27 cellular contexts compared by ENCODE assay signal in the genomic region with DNA sequence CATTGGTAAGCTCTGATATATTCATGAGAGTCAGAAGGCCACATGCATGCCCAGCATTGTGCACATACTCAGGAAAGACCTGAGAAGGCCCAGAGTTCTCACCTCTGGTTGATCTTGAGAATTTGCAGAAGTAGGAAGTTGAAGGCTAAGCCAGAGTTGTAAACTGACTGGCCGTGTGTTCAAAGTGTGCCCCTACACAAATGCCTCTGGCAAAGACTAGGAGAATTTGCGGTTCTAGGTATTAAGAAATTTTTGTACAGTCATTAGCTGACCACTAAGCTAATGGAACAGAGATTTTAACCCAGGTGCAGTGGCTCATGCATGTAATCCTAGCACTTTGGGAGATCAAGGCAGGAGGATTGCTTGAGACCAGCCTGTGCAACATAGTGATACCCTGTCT. TPM values are rescaled to one million over a fixed set of nuclear protein-coding genes. Genes with fewer than 3 reads are reported as not detected.
A peak's percentile ranks its signal among the peaks of the same experiment; 100 is the strongest.
DNase-seq lines count a peak whose midpoint lies in the region; FAIRE-seq and TF ChIP-seq lines count a peak whose summit lies in the region.
"Had no signal": no experiment of that assay in that cellular context is flagged by ENCODE, and none has a peak within 500 bp of the region (broad histone marks: within the 10 kb centered on the region; RNA-seq: fewer than 3 reads in every experiment).

No MANE protein-coding gene starts in this region.

- no peaks in the 10 kb centered on the region for H3K36me3 ChIP-seq in prostate gland
- H3K36me3 ChIP-seq: left ventricle myocardium inferior, vagina had no signal

- no peaks in the 10 kb centered on the region for H3K4me1 ChIP-seq in prostate gland (replicated peaks)

- H3K27me3 ChIP-seq in prostate gland (replicated peaks; ENCODE audit: insufficient read depth): no peaks in the 10 kb centered on the region
- H3K27me3 ChIP-seq: vagina had no signal

- no peak overlapping the region for H3K27ac ChIP-seq in prostate gland
- H3K27ac ChIP-seq: C4-2B, left ventricle myocardium inferior, vagina had no signal

- no peak for TF ChIP-seq POLR2A in GM12891 (IDR thresholded peaks at IDR 0.05; ENCODE audit: low read depth, low read length)
- no peak for TF ChIP-seq POLR2A in lower leg skin (IDR thresholded peaks at IDR 0.05)
- TF ChIP-seq POLR2A in prostate gland (IDR thresholded peaks at IDR 0.05): no peak

- no peaks in the 10 kb centered on the region for H3K9me3 ChIP-seq in prostate gland
- H3K9me3 ChIP-seq: left ventricle myocardium inferior, vagina had no signal

- no peak for TF ChIP-seq CTCF in AG10803 (conservative IDR thresholded peaks at IDR 0.05; ENCODE audit: low read length)
- no peak for TF ChIP-seq CTCF in lower leg skin (IDR thresholded peaks at IDR 0.05)
- no peak for TF ChIP-seq CTCF in prostate gland (IDR thresholded peaks at IDR 0.05)

- H3K4me3 ChIP-seq in AG10803 (ENCODE audit: low read length): no peak overlapping the region
- H3K4me3 ChIP-seq in lower leg skin (ENCODE audit: low read depth, poor library complexity, severe bottlenecking): no peak overlapping the region
- H3K4me3 ChIP-seq in prostate gland: no peak overlapping the region
- H3K4me3 ChIP-seq: left ventricle myocardium inferior, vagina had no signal

- DNase-seq in AG10803 (ENCODE audit: low read depth): peak; percentile 5
- no peak for DNase-seq in GM12891 (ENCODE audit: insufficient read length, low spot score)
- peak; percentile 33 for DNase-seq in NOMO-1 treated with dmso at 0.1 percent for 144 hours (lab: John Stamatoyannopoulos, UW; ENCODE audit: unreplicated experiment)
- DNase-seq in iris pigment epithelial cell (ENCODE audit: low read depth): peak; percentile 8
- no peak for DNase-seq in lower leg skin (ENCODE audit: low spot score in 2 of 2)
- no peak for DNase-seq in epidermal melanocyte (ENCODE audit: insufficient read length, low spot score)
- no peak for DNase-seq in prostate gland (ENCODE audit: low spot score)
- no peak for DNase-seq in middle frontal gyrus (ENCODE audit: extremely low spot score, low spot score)
- DNase-seq: ACHN; activated CD8-positive, alpha-beta memory T cell treated with anti-CD3 and anti-CD28 coated beads, Interleukin-2, amount 50 U/mL, for 48 hours; activated gamma-delta T cell treated with Interleukin-2 at 50 U/mL for 16 hours; DMS 273 treated with DMSO at 0.1 percent for 48 hours; GDM1; KG1; left ventricle myocardium inferior; NCI-H1105 treated with DMSO at 0.1 percent for 48 hours; NCI-H2107; NCI-H510A treated with DMSO at 0.1 percent for 48 hours; nucleus accumbens; right cardiac atrium; Right ventricle myocardium superior; T-helper 1 cell had no signal

- 67 to 72% methylated on average over 2 of the region's 2 CpGs for WGBS in lower leg skin, 2 donors
- WGBS in prostate gland: 78% methylated on average over 2 of the region's 2 CpGs

- FAIRE-seq in GM12891 (lab: Jason Lieb, UNC): no peak
- FAIRE-seq: bronchial epithelial cell, endometrium, H54 had no signal

- intact Hi-C loops in lower leg skin (cut with DNase I; ENCODE audit: low total_unique reads) (no loop called here), prostate gland (cut with DNase I) (no loop called here)

TF ChIP-seq in GM12891, 5 proteins besides CTCF, POLR2A, EP300 and RAD21:
- TF ChIP-seq SPI1 (IDR thresholded peaks at IDR 0.05; ENCODE audit: low read depth, low read length): peak; percentile 43; the same call in 1 of the 2 replicates
- no peak for TF ChIP-seq PAX5 (IDR thresholded peaks at IDR 0.05; ENCODE audit: insufficient read depth, low read length, severe bottlenecking)

RNA-seq across cellular contexts. Expression of gene FBXL20, which starts 25.0 kb away (rescaled TPM):
- polyA plus RNA-seq in GM12891 (2012; ENCODE audit: low read depth, missing spikeins): 1.7 TPM
- total RNA-seq in lower leg skin (10 to 100 TPM; 20.5 to 45.2 (median 30.8) TPM), prostate gland (10 to 100 TPM; 22.4 to 43.6 TPM)

Comparison
In these comparisons a context has a peak if more than half of its experiments do, and no peak if none do; other contexts are left out.
1. DNase-seq: peak in AG10803 (single experiment), NOMO-1 treated with dmso at 0.1 percent for 144 hours (single experiment) and iris pigment epithelial cell (single experiment); none in GM12891 (single experiment), lower leg skin (0 of 2), epidermal melanocyte (single experiment), prostate gland (single experiment) and middle frontal gyrus (single experiment).